In the genomic region with DNA sequence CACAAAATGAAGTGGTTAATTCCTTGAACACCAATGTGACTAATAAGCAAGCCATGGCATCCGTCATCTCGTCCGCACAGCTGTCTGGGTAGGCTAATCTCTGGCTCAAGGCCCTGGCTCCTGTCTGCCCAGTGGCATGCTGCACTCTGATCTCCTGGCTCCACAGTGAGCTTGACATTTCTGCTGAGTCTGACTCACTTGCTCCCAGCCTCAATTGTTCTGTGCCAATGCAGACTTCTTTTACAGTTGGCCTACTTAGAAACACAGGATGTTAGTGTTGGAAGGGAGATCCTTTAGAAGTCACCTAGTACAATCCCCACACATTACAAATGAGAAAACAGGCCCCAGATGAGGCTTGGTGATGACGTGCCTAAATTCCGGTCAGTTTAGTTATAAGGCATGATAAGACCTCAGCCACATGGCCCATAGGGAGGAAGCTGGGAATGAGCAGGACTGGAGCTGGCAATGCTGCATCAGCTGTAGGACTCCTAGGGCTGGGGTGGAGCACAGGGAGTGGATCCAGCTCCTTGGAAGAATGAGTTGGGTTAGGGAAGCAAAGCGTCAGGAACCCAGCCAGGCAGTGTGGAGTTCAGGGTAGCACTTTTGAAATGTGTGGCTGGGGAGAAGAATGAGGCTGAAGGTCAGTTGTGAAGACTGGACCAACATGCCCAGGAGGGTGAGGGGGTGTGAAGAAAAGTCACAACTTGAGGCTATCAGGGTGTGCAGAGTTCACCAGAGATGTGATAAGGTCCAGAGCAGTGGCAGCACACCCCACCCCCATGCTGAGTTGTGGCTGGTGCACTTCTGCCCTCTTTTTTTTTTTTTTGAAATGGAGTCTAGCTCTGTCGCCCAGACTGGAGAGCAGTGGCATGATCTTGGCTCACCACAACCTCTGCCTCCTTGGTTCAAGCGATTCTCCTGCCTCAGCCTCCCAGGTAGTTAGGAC, we compare ENCODE assay signal across 10 cellular contexts.
DNase-seq lines count a peak whose midpoint lies in the region; ATAC-seq and TF ChIP-seq lines count a peak whose summit lies in the region.
"Had no signal": no experiment of that assay in that cellular context is flagged by ENCODE, and none has a peak within 500 bp of the region (broad histone marks: within the 10 kb centered on the region; RNA-seq: fewer than 3 reads in every experiment).

No MANE protein-coding gene starts in this region.

- H2AFZ ChIP-seq in osteoblast (ENCODE audit: low read length): no peak overlapping the region

- H3K4me2 ChIP-seq in osteoblast (ENCODE audit: insufficient read depth, low read length): peak overlapping the region; percentile 57

- H3K36me3 ChIP-seq in RWPE2 (ENCODE audit: low read depth) (no peaks in the 10 kb centered on the region), osteoblast (ENCODE audit: insufficient read depth, low read length) (no peaks in the 10 kb centered on the region)

- no peaks in the 10 kb centered on the region for H4K20me1 ChIP-seq in osteoblast (ENCODE audit: insufficient read depth, low read length)

- H3K4me3 ChIP-seq in RWPE2 (ENCODE audit: severe bottlenecking) (no peak overlapping the region), osteoblast (ENCODE audit: insufficient read depth, low read length) (no peak overlapping the region)

- H3K79me2 ChIP-seq in osteoblast (ENCODE audit: insufficient read depth, low read length): no peaks in the 10 kb centered on the region

- no peaks in the 10 kb centered on the region for H3K9me3 ChIP-seq in RWPE2 (ENCODE audit: severe bottlenecking)
- H3K9me3 ChIP-seq in osteoblast (ENCODE audit: low read depth, low read length): no peaks in the 10 kb centered on the region

- peak; percentile 49 for DNase-seq in Ammon's horn (ENCODE audit: low spot score)
- DNase-seq in RWPE2 (ENCODE audit: low spot score): peak; percentile 93
- DNase-seq in fibroblast of peridontal ligament (ENCODE audit: extremely low read depth): peak; percentile 99
- DNase-seq in osteoblast (ENCODE audit: insufficient read length, low spot score, missing footprints): peak; percentile 90
- no peak for DNase-seq in NCI-H2107 (lab: John Stamatoyannopoulos, UW)
- DNase-seq: left colon had no signal

- H3K4me1 ChIP-seq in RWPE2 (ENCODE audit: insufficient read depth, poor library complexity, severe bottlenecking) (peaks cover 35% of the 10 kb centered on the region), osteoblast (ENCODE audit: insufficient read depth, low read length) (peaks cover 57% of the 10 kb centered on the region)

- H3K27ac ChIP-seq in RWPE2 (ENCODE audit: poor library complexity, severe bottlenecking) (peak overlapping the region; percentile 97), osteoblast (ENCODE audit: low read depth, low read length) (peak overlapping the region; percentile 87)

- TF ChIP-seq CTCF in RWPE2 (IDR thresholded peaks at IDR 0.05; ENCODE audit: poor library complexity, severe bottlenecking) (no peak), osteoblast (IDR thresholded peaks at IDR 0.05; ENCODE audit: extremely low read depth, low read depth, low read length) (no peak)

- ATAC-seq in RWPE2 (ENCODE audit: low read depth) (peak; percentile 92), HG03460 (IDR thresholded peaks at IDR 0.05; ENCODE audit: unreplicated experiment) (no peak), GM19351 (IDR thresholded peaks at IDR 0.05; ENCODE audit: unreplicated experiment) (no peak), HG03135 (IDR thresholded peaks at IDR 0.05; ENCODE audit: unreplicated experiment) (no peak)
- ATAC-seq: activated CD4-positive, CD25-positive, alpha-beta regulatory T cell treated with anti-CD3 and anti-CD28 coated beads, Interleukin-2, amount 50 U/mL, for 24 hours; left colon had no signal

- H3K27me3 ChIP-seq in RWPE2 (ENCODE audit: insufficient read depth, poor library complexity, severe bottlenecking) (no peaks in the 10 kb centered on the region), osteoblast (ENCODE audit: insufficient read depth, low read length) (no peaks in the 10 kb centered on the region)
